Comparison of ENCODE assay signal across 8 cellular contexts in the genomic region with DNA sequence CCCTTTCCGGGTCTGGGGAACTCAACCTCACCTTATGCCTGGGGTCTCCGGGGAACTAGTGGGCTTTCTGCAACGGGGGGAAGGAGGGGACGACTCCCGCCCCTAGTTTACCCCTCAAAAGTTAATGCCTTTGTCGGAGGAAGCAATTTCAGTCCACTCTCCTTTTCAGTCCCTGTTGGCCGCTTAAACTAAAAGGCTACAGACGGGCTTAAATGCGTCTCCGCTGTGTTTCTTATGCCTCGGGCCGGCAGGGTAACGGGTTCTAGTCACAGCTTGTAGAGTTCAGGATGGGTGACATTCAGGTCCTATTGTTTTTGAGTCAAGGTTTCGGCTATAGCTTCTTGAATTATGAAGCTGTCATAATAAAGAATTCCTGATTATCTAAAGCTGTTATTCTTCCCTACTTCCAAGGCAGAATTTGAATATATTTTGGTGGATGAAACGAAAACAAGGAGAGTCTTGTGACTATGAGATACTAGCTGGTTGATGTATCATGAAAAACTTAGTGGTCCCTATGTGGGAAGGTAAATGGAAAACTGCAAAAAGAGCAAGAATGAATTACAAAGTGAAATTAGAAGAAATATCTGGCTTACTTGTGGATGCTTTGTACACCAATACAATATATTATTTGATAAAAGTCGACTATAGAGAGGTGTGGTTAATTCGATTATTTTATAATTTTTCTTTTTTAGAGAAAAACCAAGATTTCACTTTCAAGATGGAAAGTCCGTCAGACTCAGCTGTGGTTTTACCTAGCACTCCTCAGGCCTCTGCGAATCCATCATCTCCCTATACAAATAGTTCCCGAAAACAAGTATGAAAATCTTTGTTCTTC. TPM values are rescaled to one million over a fixed set of nuclear protein-coding genes. Genes with fewer than 3 reads are reported as not detected.
DNase-seq lines count a peak whose midpoint lies in the region; ATAC-seq, FAIRE-seq and TF ChIP-seq lines count a peak whose summit lies in the region.

No MANE protein-coding gene starts in this region.

- in situ Hi-C loops in K562 (cut with MboI) = no loop called here

- H4K20me1 ChIP-seq in K562 (replicated peaks; ENCODE audit: control insufficient read depth, insufficient read depth, low read length) = no peaks in the 10 kb centered on the region
- H4K20me1 ChIP-seq in keratinocyte (ENCODE audit: control insufficient read depth, extremely low read depth, insufficient read depth, low read length) = no peaks in the 10 kb centered on the region

- intact Hi-C loops in K562 (cut with micrococcal nuclease) = loop anchor here (2.0 to 5.0 kb wide), 6 partner anchors 85 to 234 kb away; a partner anchor contains a TSS

- POLR2A ChIA-PET in K562 (lab: Yijun Ruan, JAX) = interaction anchor here (0.6 to 2.3 kb wide), 8 partner anchors 13 to 731 kb away, joined by 3 to 10 read pairs (median 4); no protein-coding TSS in a partner anchor

- BruUV-seq in K562 (replicated peaks; lab: Mats Ljungman, UMichigan) = TSS peak; percentile 80

- H3K9ac ChIP-seq in K562 (ENCODE audit: insufficient read depth in 1 of 2, low read depth in 2 of 2, low read length in 2 of 2) (peak overlapping the region; percentile 89 to 94), keratinocyte (ENCODE audit: control insufficient read depth, extremely low read depth, insufficient read depth, low read length) (peak overlapping the region; percentile 91)

- FAIRE-seq in K562 (lab: Jason Lieb, UNC) (peak; percentile 65), keratinocyte (lab: Jason Lieb, UNC) (peak; percentile 41)

- TF ChIP-seq EP300 in K562 (IDR thresholded peaks at IDR 0.05; ENCODE audit: low read length) = no peak

- peak; percentile 6 for ATAC-seq in GM19351 (IDR thresholded peaks at IDR 0.05; ENCODE audit: unreplicated experiment)
- peak; percentile 19 for ATAC-seq in K562
- no peak for ATAC-seq in left lobe of liver

- H3K27ac ChIP-seq in K562 (ENCODE audit: extremely low read depth, low read depth, low read length) = peak overlapping the region; percentile 81
- H3K27ac ChIP-seq in keratinocyte (ENCODE audit: control insufficient read depth, insufficient read depth, low read length) = peak overlapping the region; percentile 92

- TF ChIP-seq CTCF in K562 (IDR thresholded peaks at IDR 0.05 in 2 of 3, conservative IDR thresholded peaks at IDR 0.05 in 1 of 3; ENCODE audit: insufficient read depth in 2 of 3, low read depth in 1 of 3, low read length in 3 of 3) (no peak), keratinocyte (optimal IDR thresholded peaks at IDR 0.05 in 1 of 3, IDR thresholded peaks at IDR 0.05 in 1 of 3, conservative IDR thresholded peaks at IDR 0.05 in 1 of 3; ENCODE audit: extremely low read depth in 1 of 3, insufficient read depth in 2 of 3, low read length in 3 of 3) (no peak)

- peaks cover 10% of the 10 kb centered on the region; the same call in 1 of the 3 replicates for H3K36me3 ChIP-seq in K562 (ENCODE audit: control insufficient read depth, insufficient read depth, low read length)
- no peaks in the 10 kb centered on the region for H3K36me3 ChIP-seq in keratinocyte (ENCODE audit: control insufficient read depth in 2 of 2, extremely low read depth in 1 of 2, insufficient read depth in 2 of 2, low read length in 2 of 2)

- 9% methylated on average over 14 of the region's 20 CpGs for WGBS in K562 (ENCODE audit: insufficient coverage, low coverage, missing lambda C conversion rate)

- TF ChIP-seq POLR2A in K562 (conservative IDR thresholded peaks at IDR 0.05) = no peak; the same call in 1 of the 2 replicates

- H3K9me1 ChIP-seq in K562 (ENCODE audit: control insufficient read depth, insufficient read depth, low read length) = no peaks in the 10 kb centered on the region
- no peaks in the 10 kb centered on the region for H3K9me1 ChIP-seq in keratinocyte (ENCODE audit: control insufficient read depth, extremely low read depth, insufficient read depth, low read length)

- DNase-seq in Ammon's horn (ENCODE audit: low spot score) = peak; percentile 44
- DNase-seq in M059J (ENCODE audit: low read depth) = peak; percentile 38
- DNase-seq in K562 (ENCODE audit: extremely low read depth in 1 of 4, low spot score in 3 of 4) = peak in 2 of 4 experiments; percentile 10 to 30
- DNase-seq in keratinocyte (ENCODE audit: low read depth, low spot score) = no peak
- DNase-seq in superior temporal gyrus (ENCODE audit: extremely low spot score) = peak; percentile 72
- DNase-seq in putamen (ENCODE audit: low spot score) = no peak
- DNase-seq in left lobe of liver (ENCODE audit: low spot score) = no peak

- no peaks in the 10 kb centered on the region for H3K27me3 ChIP-seq in K562 (ENCODE audit: control insufficient read depth in 2 of 2, insufficient read depth in 2 of 2, low read length in 2 of 2)
- no peaks in the 10 kb centered on the region for H3K27me3 ChIP-seq in keratinocyte (ENCODE audit: control insufficient read depth, extremely low read depth, insufficient read depth, low read length)

- H3K9me3 ChIP-seq in K562 (replicated peaks; ENCODE audit: control insufficient read depth, insufficient read depth, low read depth, low read length) (no peaks in the 10 kb centered on the region), keratinocyte (ENCODE audit: control insufficient read depth, low read depth, low read length) (no peaks in the 10 kb centered on the region)

- H3K4me2 ChIP-seq in K562 (ENCODE audit: insufficient read depth, low read length) (peak overlapping the region; percentile 88), keratinocyte (ENCODE audit: control insufficient read depth, extremely low read depth, insufficient read depth, low read depth, low read length) (peak overlapping the region; percentile 94)

- no peak for TF ChIP-seq RAD21 in K562 (CRISPR knock-in tag; conservative IDR thresholded peaks at IDR 0.05 in 1 of 2, IDR thresholded peaks at IDR 0.05 in 1 of 2)

- H3K79me2 ChIP-seq in K562 (ENCODE audit: control insufficient read depth, insufficient read depth, low read length) (peaks cover 9% of the 10 kb centered on the region; the same call in 1 of the 3 replicates), keratinocyte (ENCODE audit: control insufficient read depth, insufficient read depth, low read length) (peaks cover 13% of the 10 kb centered on the region)

- peaks cover 0 to 7% of the 10 kb centered on the region in 2 experiments; a peak in 1 of 5 replicates for H3K4me1 ChIP-seq in K562 (replicated peaks in 1 of 2; ENCODE audit: control insufficient read depth in 2 of 2, insufficient read depth in 2 of 2, low read length in 2 of 2)
- peaks cover 42% of the 10 kb centered on the region for H3K4me1 ChIP-seq in keratinocyte (ENCODE audit: control insufficient read depth, extremely low read depth, insufficient read depth, low read length)

- dilution Hi-C loops in keratinocyte (cut with MboI; ENCODE audit: extremely low pct_ligation_motif_present, low sequenced_read_pairs) = no loop called here

- H2AFZ ChIP-seq in K562 (ENCODE audit: low read depth, low read length) (peak overlapping the region; percentile 89), keratinocyte (ENCODE audit: control insufficient read depth, low read length) (peak overlapping the region; percentile 50)

- H3K4me3 ChIP-seq in K562 (peak overlapping the region; percentile 64), keratinocyte (ENCODE audit: control insufficient read depth in 2 of 3, extremely low read depth in 1 of 3, insufficient read depth in 2 of 3, low read depth in 1 of 3, low read length in 3 of 3) (peak overlapping the region; percentile 61 to 96 (median 89))

- CTCF ChIA-PET in K562 (lab: Yijun Ruan, JAX; ENCODE audit: low intra/inter-chr PET ratio) = interaction anchor here (0.6 kb wide), 1 partner anchor 410 kb away, joined by 3 read pairs; no protein-coding TSS in a partner anchor

RNA-seq across cellular contexts. Expression of a gene that starts 0.5 kb away (rescaled TPM):
- 12.4 and 17.3 TPM in 2 replicates for total RNA-seq in M059J (2014; rRNA removed; shearing (Covaris generic))
- total RNA-seq in K562 (2011; cell fraction: chromatin; rRNA removed; ENCODE audit: low replicate concordance) = 1.4 and 6.5 TPM in 2 replicates
- 1.7 and 2.2 TPM in 2 replicates for total RNA-seq in K562 (2011; cell fraction: nucleolus; rRNA removed)
- total RNA-seq in K562 (2011; cell fraction: nucleoplasm; rRNA removed) = 3.8 and 5.6 TPM in 2 replicates
- 4.3 and 4.5 TPM in 2 replicates for total RNA-seq in K562 (2014; rRNA removed)
- total RNA-seq in K562 (2014; rRNA removed; fragmentation: Illumina TruSeq; extraction: Trizol) = 11.2 and 12.7 TPM in 2 replicates
- total RNA-seq in K562 (2015; rRNA removed; fragmentation: Illumina TruSeq; extraction: Trizol) = 8.1 and 9.1 TPM in 2 replicates
- total RNA-seq in K562 (2021) = 6.7 and 6.8 TPM in 2 replicates
- 4.2 and 8.3 TPM in 2 replicates for polyA plus RNA-seq in K562 (2011; rRNA removed)
- 2.3 and 3.7 TPM in 2 replicates for polyA plus RNA-seq in K562 (2011; cell fraction: cytosol; rRNA removed)
- 1.7 and 1.8 TPM in 2 replicates for polyA plus RNA-seq in K562 (2011; cell fraction: nucleus; rRNA removed)
- 5.9 and 8.7 TPM in 2 replicates for polyA plus RNA-seq in K562 (2012)
- polyA plus RNA-seq in K562 (2014; fragmentation: Illumina TruSeq; extraction: Trizol) = 7.8 and 10.3 TPM in 2 replicates
- polyA plus RNA-seq in K562 (2014; fragmentation: Nextera tagmentation; extraction: Ambion mirVana) = 10 to 100 TPM; 17.8 to 18.7 TPM
- 8.0 and 8.6 TPM in 2 replicates for polyA plus RNA-seq in K562 (2014; rRNA removed)
- polyA minus RNA-seq in K562 (2011; rRNA and poly(A)+ RNA removed) = 4.7 and 5.5 TPM in 2 replicates
- polyA minus RNA-seq in K562 (2011; cell fraction: cytosol; rRNA and poly(A)+ RNA removed) = 3.8 and 5.4 TPM in 2 replicates
- 1.8 and 5.0 TPM in 2 replicates for polyA minus RNA-seq in K562 (2011; cell fraction: nucleus; rRNA and poly(A)+ RNA removed)
- polyA plus RNA-seq in keratinocyte = 6.1 to 10.9 TPM (median 10.4 TPM) in 3 replicates
- 0.52 TPM for polyA plus RNA-seq in keratinocyte (2011; ENCODE audit: low read depth)
- 8.5 and 13.2 TPM in 2 replicates for polyA plus RNA-seq in keratinocyte (2011; cell fraction: cytosol; rRNA removed)
- polyA plus RNA-seq in keratinocyte (2011; cell fraction: nucleus; rRNA removed) = 8.1 and 11.3 TPM in 2 replicates
- polyA plus RNA-seq in keratinocyte (2012; ENCODE audit: low replicate concordance) = 2.9 and 10.3 TPM in 2 replicates
- polyA minus RNA-seq in keratinocyte = 1.4 to 4.9 TPM (median 2.2 TPM) in 3 replicates
- polyA minus RNA-seq in keratinocyte (2011; cell fraction: cytosol; rRNA and poly(A)+ RNA removed) = 4.8 TPM
- polyA minus RNA-seq in keratinocyte (2011; cell fraction: nucleus; rRNA and poly(A)+ RNA removed) = 0.95 and 3.3 TPM in 2 replicates
- total RNA-seq in left lobe of liver = 1.2 TPM

RNA-seq across cellular contexts. Expression of a gene that starts 36.8 kb away (rescaled TPM):
- total RNA-seq in M059J (2014; rRNA removed; shearing (Covaris generic)) = 2.9 and 3.2 TPM in 2 replicates
- not detected in 2 replicates for total RNA-seq in K562 (2011; cell fraction: chromatin; rRNA removed; ENCODE audit: low replicate concordance)
- not detected in 2 replicates for total RNA-seq in K562 (2011; cell fraction: nucleolus; rRNA removed)
- not detected in 2 replicates for total RNA-seq in K562 (2011; cell fraction: nucleoplasm; rRNA removed)
- total RNA-seq in K562 (2014; rRNA removed) = not detected in 2 replicates
- total RNA-seq in K562 (2014; rRNA removed; fragmentation: Illumina TruSeq; extraction: Trizol) = not detected in 2 replicates
- total RNA-seq in K562 (2015; rRNA removed; fragmentation: Illumina TruSeq; extraction: Trizol) = not detected in 2 replicates
- total RNA-seq in K562 (2021) = 0.29 TPM in 1 of 2 replicates, not detected in the other
- polyA plus RNA-seq in K562 (2011; rRNA removed) = not detected in 2 replicates
- polyA plus RNA-seq in K562 (2011; cell fraction: cytosol; rRNA removed) = not detected in 2 replicates
- not detected in 2 replicates for polyA plus RNA-seq in K562 (2011; cell fraction: nucleus; rRNA removed)
- polyA plus RNA-seq in K562 (2012) = 0.08 TPM in 1 of 2 replicates, not detected in the other
- not detected in 2 replicates for polyA plus RNA-seq in K562 (2014; fragmentation: Illumina TruSeq; extraction: Trizol)
- not detected for polyA plus RNA-seq in K562 (2014; fragmentation: Nextera tagmentation; extraction: Ambion mirVana)
- not detected in 2 replicates for polyA plus RNA-seq in K562 (2014; rRNA removed)
- polyA minus RNA-seq in K562 (2011; rRNA and poly(A)+ RNA removed) = not detected in 2 replicates
- 0.36 TPM in 1 of 2 replicates, not detected in the other for polyA minus RNA-seq in K562 (2011; cell fraction: cytosol; rRNA and poly(A)+ RNA removed)
- polyA minus RNA-seq in K562 (2011; cell fraction: nucleus; rRNA and poly(A)+ RNA removed) = 0.22 TPM in 1 of 2 replicates, not detected in the other
- 2,386 to 3,374 TPM (median 2,587 TPM) in 3 replicates for polyA plus RNA-seq in keratinocyte
- polyA plus RNA-seq in keratinocyte (2011; ENCODE audit: low read depth) = 1,575 TPM
- polyA plus RNA-seq in keratinocyte (2011; cell fraction: cytosol; rRNA removed) = 607 and 731 TPM in 2 replicates
- polyA plus RNA-seq in keratinocyte (2011; cell fraction: nucleus; rRNA removed) = 5,094 and 5,558 TPM in 2 replicates
- 1,046 and 1,745 TPM in 2 replicates for polyA plus RNA-seq in keratinocyte (2012; ENCODE audit: low replicate concordance)
- 1,846 to 2,703 TPM (median 1,967 TPM) in 3 replicates for polyA minus RNA-seq in keratinocyte
- polyA minus RNA-seq in keratinocyte (2011; cell fraction: cytosol; rRNA and poly(A)+ RNA removed) = 838 TPM
- 2,909 and 4,339 TPM in 2 replicates for polyA minus RNA-seq in keratinocyte (2011; cell fraction: nucleus; rRNA and poly(A)+ RNA removed)
- 0.13 TPM for total RNA-seq in left lobe of liver

Comparison
In these comparisons a context has a peak if more than half of its experiments do, and no peak if none do; other contexts are left out.
1. DNase-seq: peak in Ammon's horn (single experiment), M059J (single experiment) and superior temporal gyrus (single experiment); none in keratinocyte (single experiment), putamen (single experiment) and left lobe of liver (single experiment).